30 cellular contexts compared by ENCODE assay signal in genomic region chr2:64550042-64550441, GRCh38.
"Had no signal": no experiment of that assay in that cellular context is flagged by ENCODE, and none has a peak within 500 bp of the region (broad histone marks: within the 10 kb centered on the region; RNA-seq: fewer than 3 reads in every experiment).

No MANE protein-coding gene starts in this region.

- H3K27ac Mint-ChIP-seq: activated CD8-positive, alpha-beta T cell treated with anti-CD3 and anti-CD28 coated beads for 36 hours; activated naive CD8-positive, alpha-beta T cell treated with anti-CD3 and anti-CD28 coated beads, Interleukin-2, amount 10 ng/mL, durations not matched to agents 7 days and 5 days; activated T-helper 17 cell treated with anti-CD3 and anti-CD28 coated beads, Interleukin-2, amount 50 U/mL, for 72 hours; dendritic cell treated with granulocyte-macrophage colony-stimulating factor and Interleukin-4, amounts not matched to agents 40 ng/mL and 50 ng/mL, for 4 days; endodermal cell; T-helper 17 cell; T-helper 2 cell treated with Interferon-gamma antibody and Interleukin-4, amounts not matched to agents 5 μg/mL and 100 μg/mL, for 36 hours had no signal

- H3K9me3 Mint-ChIP-seq: activated CD8-positive, alpha-beta T cell treated with anti-CD3 and anti-CD28 coated beads for 36 hours; activated naive CD8-positive, alpha-beta T cell treated with anti-CD3 and anti-CD28 coated beads, Interleukin-2, amount 10 ng/mL, durations not matched to agents 7 days and 5 days; activated T-cell treated with anti-CD3 and anti-CD28 coated beads, Interleukin-2, amount 50 U/mL, for 4 hours; activated T-helper 17 cell treated with anti-CD3 and anti-CD28 coated beads, Interleukin-2, amount 50 U/mL, for 72 hours; central memory CD8-positive, alpha-beta T cell; dendritic cell treated with granulocyte-macrophage colony-stimulating factor and Interleukin-4, amounts not matched to agents 40 ng/mL and 50 ng/mL, for 4 days had no signal

- H3K9me3 ChIP-seq: ascending aorta had no signal

- H3K36me3 ChIP-seq: ascending aorta, brain microvascular endothelial cell, WERI-Rb-1 had no signal

- H3K27ac ChIP-seq: ascending aorta, brain microvascular endothelial cell, coronary artery, WERI-Rb-1 had no signal

- H3K27me3 ChIP-seq: ascending aorta, brain microvascular endothelial cell, dorsolateral prefrontal cortex had no signal

- ATAC-seq: activated CD8-positive, alpha-beta T cell treated with anti-CD3 and anti-CD28 coated beads for 36 hours; activated T-cell treated with anti-CD3 and anti-CD28 coated beads, Interleukin-2, amount 50 U/mL, for 4 hours; activated T-helper 17 cell treated with anti-CD3 and anti-CD28 coated beads, Interleukin-2, amount 50 U/mL, for 72 hours; esophagus mucosa; T-helper 17 cell had no signal

- H3K4me1 Mint-ChIP-seq: activated T-helper 17 cell treated with anti-CD3 and anti-CD28 coated beads, Interleukin-2, amount 50 U/mL, for 72 hours; endodermal cell had no signal

- H3K27me3 Mint-ChIP-seq: activated CD8-positive, alpha-beta T cell treated with anti-CD3 and anti-CD28 coated beads for 36 hours; activated naive CD8-positive, alpha-beta T cell treated with anti-CD3 and anti-CD28 coated beads, Interleukin-2, amount 10 ng/mL, durations not matched to agents 7 days and 5 days; activated T-helper 17 cell treated with anti-CD3 and anti-CD28 coated beads, Interleukin-2, amount 50 U/mL, for 72 hours; central memory CD8-positive, alpha-beta T cell; dendritic cell treated with granulocyte-macrophage colony-stimulating factor and Interleukin-4, amounts not matched to agents 40 ng/mL and 50 ng/mL, for 4 days; T-helper 17 cell had no signal

- H3K4me3 ChIP-seq: ascending aorta, coronary artery, dorsolateral prefrontal cortex had no signal

- H3K4me3 Mint-ChIP-seq: activated CD8-positive, alpha-beta T cell treated with anti-CD3 and anti-CD28 coated beads for 36 hours; activated naive CD8-positive, alpha-beta T cell treated with anti-CD3 and anti-CD28 coated beads, Interleukin-2, amount 10 ng/mL, durations not matched to agents 7 days and 5 days; activated T-cell treated with anti-CD3 and anti-CD28 coated beads, Interleukin-2, amount 50 U/mL, for 4 hours; activated T-helper 17 cell treated with anti-CD3 and anti-CD28 coated beads, Interleukin-2, amount 50 U/mL, for 72 hours; central memory CD8-positive, alpha-beta T cell; dendritic cell treated with granulocyte-macrophage colony-stimulating factor and Interleukin-4, amounts not matched to agents 40 ng/mL and 50 ng/mL, for 4 days; endodermal cell; T-helper 17 cell; T-helper 2 cell treated with Interferon-gamma antibody and Interleukin-4, amounts not matched to agents 5 μg/mL and 100 μg/mL, for 36 hours had no signal

- DNase-seq: activated CD4-positive, alpha-beta T cell treated with anti-CD3 and anti-CD28 coated beads for 48 hours; activated CD4-positive, alpha-beta T cell treated with anti-CD3 and anti-CD28 coated beads, Interleukin-2, amount 50 U/mL, for 1 hour; activated CD4-positive, alpha-beta T cell treated with anti-CD3 and anti-CD28 coated beads, Interleukin-2, amount 50 U/mL, for 48 hours; activated CD4-positive, CD25-positive, alpha-beta regulatory T cell; activated CD8-positive, alpha-beta memory T cell treated with anti-CD3 and anti-CD28 coated beads for 24 hours; activated CD8-positive, alpha-beta T cell treated with anti-CD3 and anti-CD28 coated beads for 36 hours; activated effector memory CD4-positive, alpha-beta T cell treated with Interleukin-2 at 50 U/mL for 16 hours; activated gamma-delta T cell treated with Interleukin-2 at 50 U/mL for 16 hours; activated naive CD4-positive, alpha-beta T cell treated with anti-CD3 and anti-CD28 coated beads, Interleukin-2, amount 50 U/mL, for 16 hours; activated naive CD4-positive, alpha-beta T cell treated with Interleukin-2 at 50 U/mL for 16 hours; activated naive CD8-positive, alpha-beta T cell treated with anti-CD3 and anti-CD28 coated beads, Interleukin-2, amount 10 ng/mL, durations not matched to agents 7 days and 5 days; activated T-cell treated with anti-CD3 and anti-CD28 coated beads, Interleukin-2, amount 50 U/mL, for 4 hours; brain microvascular endothelial cell; dorsolateral prefrontal cortex; effector memory CD4-positive, alpha-beta T cell; endodermal cell; foreskin fibroblast; head of caudate nucleus; T-helper 1 cell; T-helper 17 cell; T1000; WERI-Rb-1 had no signal

- FAIRE-seq: bronchial epithelial cell had no signal
